ENCODE assay signal across 1 cellular context in genomic region chr7:6571160-6571779, GRCh38.
TF ChIP-seq lines count a peak whose summit lies in the region.

No MANE protein-coding gene starts in this region.

TF ChIP-seq in HepG2, 621 proteins besides CTCF, POLR2A, EP300 and RAD21 (continues in another document):
- TF ChIP-seq RARA (CRISPR knock-in tag; IDR thresholded peaks at IDR 0.05) (0 out of 2 replicates have a peak, but pooled peaks have one; percentile 15), ZNF567 (CRISPR knock-in tag; IDR thresholded peaks at IDR 0.05; ENCODE audit: borderline replicate concordance) (no peak), ZNF678 (CRISPR knock-in tag; IDR thresholded peaks at IDR 0.05) (no peak), ZNF292 (CRISPR knock-in tag; IDR thresholded peaks at IDR 0.05; ENCODE audit: borderline replicate concordance, low read depth) (peak; percentile 47; the same call in 1 of the 2 replicates), ZFAT (CRISPR knock-in tag; conservative IDR thresholded peaks at IDR 0.05) (no peak), ZNF841 (CRISPR knock-in tag; IDR thresholded peaks at IDR 0.05; ENCODE audit: borderline replicate concordance) (no peak), ZNF138 (CRISPR knock-in tag; IDR thresholded peaks at IDR 0.05; ENCODE audit: low read depth) (no peak), LRRFIP1 (CRISPR knock-in tag; conservative IDR thresholded peaks at IDR 0.05) (no peak), ZNF770 (CRISPR knock-in tag; IDR thresholded peaks at IDR 0.05) (peak; percentile 99), ZNF362 (CRISPR knock-in tag; IDR thresholded peaks at IDR 0.05; ENCODE audit: borderline replicate concordance) (peak; percentile 74), ZNF652 (CRISPR knock-in tag; IDR thresholded peaks at IDR 0.05; ENCODE audit: borderline replicate concordance, low read depth) (no peak), EEA1 (CRISPR knock-in tag; IDR thresholded peaks at IDR 0.05; ENCODE audit: borderline replicate concordance) (no peak), MZF1 (CRISPR knock-in tag; IDR thresholded peaks at IDR 0.05; ENCODE audit: borderline replicate concordance) (no peak), PHF8 (CRISPR knock-in tag; IDR thresholded peaks at IDR 0.05) (0 out of 2 replicates have a peak, but pooled peaks have one; percentile 9), CBFB (CRISPR knock-in tag; IDR thresholded peaks at IDR 0.05) (no peak), SPEN (CRISPR knock-in tag; IDR thresholded peaks at IDR 0.05; ENCODE audit: low read depth) (no peak), PBX2 (CRISPR knock-in tag; IDR thresholded peaks at IDR 0.05) (no peak), SOX6 (IDR thresholded peaks at IDR 0.05) (no peak), SOX6 (CRISPR knock-in tag; IDR thresholded peaks at IDR 0.05) (peak; percentile 39; the same call in 1 of the 2 replicates), RFX3 (CRISPR knock-in tag; IDR thresholded peaks at IDR 0.05) (no peak), AHDC1 (CRISPR knock-in tag; IDR thresholded peaks at IDR 0.05; ENCODE audit: borderline replicate concordance) (no peak), SKI (IDR thresholded peaks at IDR 0.05; ENCODE audit: partially characterized antibody) (no peak), NFIC (IDR thresholded peaks at IDR 0.05; ENCODE audit: low read length) (no peak), ZNF776 (CRISPR knock-in tag; IDR thresholded peaks at IDR 0.05) (no peak), HNRNPLL (IDR thresholded peaks at IDR 0.05; ENCODE audit: low read depth, low read length, poor library complexity, severe bottlenecking) (no peak), REXO4 (CRISPR knock-in tag; IDR thresholded peaks at IDR 0.05; ENCODE audit: borderline replicate concordance) (no peak), FOSL1 (CRISPR knock-in tag; IDR thresholded peaks at IDR 0.05; ENCODE audit: borderline replicate concordance) (no peak), POGZ (CRISPR knock-in tag; IDR thresholded peaks at IDR 0.05) (0 out of 2 replicates have a peak, but pooled peaks have one; percentile 10), ETV6 (CRISPR knock-in tag; conservative IDR thresholded peaks at IDR 0.05) (no peak), ZNF546 (CRISPR knock-in tag; conservative IDR thresholded peaks at IDR 0.05) (no peak), HOXD1 (CRISPR knock-in tag; IDR thresholded peaks at IDR 0.05) (no peak), ZNF160 (CRISPR knock-in tag; IDR thresholded peaks at IDR 0.05) (no peak), SALL1 (CRISPR knock-in tag; IDR thresholded peaks at IDR 0.05) (peak; percentile 62), CCAR2 (optimal IDR thresholded peaks at IDR 0.05; ENCODE audit: low read depth, low read length) (no peak), MYPOP (CRISPR knock-in tag; IDR thresholded peaks at IDR 0.05) (no peak), HDAC2 (CRISPR knock-in tag; IDR thresholded peaks at IDR 0.05) (0 out of 2 replicates have a peak, but pooled peaks have one; percentile 15), KDM4B (CRISPR knock-in tag; IDR thresholded peaks at IDR 0.05) (no peak), ERF (CRISPR knock-in tag; IDR thresholded peaks at IDR 0.05) (no peak), SYNCRIP (IDR thresholded peaks at IDR 0.05; ENCODE audit: insufficient read depth, low read depth, low read length) (no peak), ZNF878 (CRISPR knock-in tag; IDR thresholded peaks at IDR 0.05) (no peak), SP4 (CRISPR knock-in tag; IDR thresholded peaks at IDR 0.05) (no peak), FOXO1 (CRISPR knock-in tag; IDR thresholded peaks at IDR 0.05) (no peak), SSRP1 (CRISPR knock-in tag; IDR thresholded peaks at IDR 0.05) (no peak; the same call in 1 of the 2 replicates), ZUFSP (CRISPR knock-in tag; IDR thresholded peaks at IDR 0.05; ENCODE audit: borderline replicate concordance) (no peak), REL (CRISPR knock-in tag; conservative IDR thresholded peaks at IDR 0.05) (no peak), MAFG (CRISPR knock-in tag; IDR thresholded peaks at IDR 0.05) (no peak), HIC2 (CRISPR knock-in tag; IDR thresholded peaks at IDR 0.05; ENCODE audit: low read depth) (no peak), DRAP1 (CRISPR knock-in tag; IDR thresholded peaks at IDR 0.05) (no peak), NFYB (CRISPR knock-in tag; IDR thresholded peaks at IDR 0.05) (no peak), ZNF235 (CRISPR knock-in tag; IDR thresholded peaks at IDR 0.05; ENCODE audit: borderline replicate concordance) (no peak), RFX5 (IDR thresholded peaks at IDR 0.05; ENCODE audit: low read depth, low read length) (no peak), JDP2 (CRISPR knock-in tag; IDR thresholded peaks at IDR 0.05; ENCODE audit: borderline replicate concordance) (no peak), TSC22D2 (CRISPR knock-in tag; IDR thresholded peaks at IDR 0.05; ENCODE audit: borderline replicate concordance) (no peak), KLF13 (CRISPR knock-in tag; IDR thresholded peaks at IDR 0.05) (no peak), ZNF446 (CRISPR knock-in tag; IDR thresholded peaks at IDR 0.05) (no peak), ARNT (IDR thresholded peaks at IDR 0.05) (no peak)
